Comparison of ENCODE assay signal across 12 cellular contexts in genomic region chr7:117435475-117436043, GRCh38. TPM values are rescaled to one million over a fixed set of nuclear protein-coding genes. Genes with fewer than 3 reads are reported as not detected.
DNase-seq lines count a peak whose midpoint lies in the region; ATAC-seq and TF ChIP-seq lines count a peak whose summit lies in the region.
"Had no signal": no experiment of that assay in that cellular context is flagged by ENCODE, and none has a peak within 500 bp of the region (broad histone marks: within the 10 kb centered on the region; RNA-seq: fewer than 3 reads in every experiment).

No MANE protein-coding gene starts in this region.

- no peak overlapping the region for H4K8ac ChIP-seq in mesenchymal stem cell (ENCODE audit: low read length)

- no peaks in the 10 kb centered on the region for H3K4me1 ChIP-seq in mucosa of descending colon (ENCODE audit: low read depth)
- no peaks in the 10 kb centered on the region for H3K4me1 ChIP-seq in mesenchymal stem cell (ENCODE audit: control insufficient read depth, insufficient read depth, low read depth, low read length)
- H3K4me1 ChIP-seq: upper lobe of right lung had no signal

- H2BK12ac ChIP-seq in mesenchymal stem cell (ENCODE audit: low read length in 2 of 2), result no peak overlapping the region

- intact Hi-C loops in mucosa of descending colon (cut with DNase I, micrococcal nuclease) (no loop called here), sciatic nerve (cut with DNase I) (no loop called here)

- POLR2A ChIA-PET in naive thymus-derived CD8-positive, alpha-beta T cell (lab: Charles Lee), result no interaction called here

- H3K18ac ChIP-seq in mesenchymal stem cell (ENCODE audit: low read depth in 1 of 2, low read length in 2 of 2), result no peak overlapping the region

- no peak overlapping the region for H3K4me3 Mint-ChIP-seq in naive thymus-derived CD8-positive, alpha-beta T cell

- no peaks in the 10 kb centered on the region for H3K4me1 Mint-ChIP-seq in naive thymus-derived CD8-positive, alpha-beta T cell

- no peak overlapping the region for H3K27ac Mint-ChIP-seq in naive thymus-derived CD8-positive, alpha-beta T cell

- no peak overlapping the region for H3K4ac ChIP-seq in mesenchymal stem cell (ENCODE audit: low read depth in 1 of 2, low read length in 2 of 2)

- no peak overlapping the region for H2AFZ ChIP-seq in mesenchymal stem cell (ENCODE audit: low read depth, low read length)

- TF ChIP-seq CTCF in mucosa of descending colon (IDR thresholded peaks at IDR 0.05), result no peak

- H3K4me3 ChIP-seq in mucosa of descending colon (no peak overlapping the region), mesenchymal stem cell (ENCODE audit: insufficient read depth in 1 of 2, low read depth in 1 of 2, low read length in 2 of 2) (no peak overlapping the region)
- H3K4me3 ChIP-seq: upper lobe of right lung had no signal

- H3K9ac ChIP-seq in mesenchymal stem cell (ENCODE audit: low read length), result no peak overlapping the region

- no peaks in the 10 kb centered on the region for H3K36me3 Mint-ChIP-seq in naive thymus-derived CD8-positive, alpha-beta T cell

- no peak for DNase-seq in mucosa of descending colon
- no peak for DNase-seq in naive thymus-derived CD8-positive, alpha-beta T cell
- no peak for DNase-seq in HUDEP-2 (lab: John Stamatoyannopoulos, UW; ENCODE audit: unreplicated experiment in 76 of 76)
- DNase-seq in sciatic nerve (ENCODE audit: low spot score), result no peak
- DNase-seq in mesenchymal stem cell, result no peak
- DNase-seq: NCI-H1436 treated with DMSO at 0.1 percent for 48 hours, T1000, upper lobe of right lung had no signal

- peak; percentile 98 for ATAC-seq in GM18909 (IDR thresholded peaks at IDR 0.05; ENCODE audit: poor library complexity, unreplicated experiment)
- peak; percentile 98 for ATAC-seq in GM21825 (IDR thresholded peaks at IDR 0.05; ENCODE audit: unreplicated experiment)
- peak; percentile 95 for ATAC-seq in HG03558 (IDR thresholded peaks at IDR 0.05; ENCODE audit: extremely low read depth, unreplicated experiment)
- ATAC-seq in mucosa of descending colon, result peak; percentile 97
- no peak for ATAC-seq in naive thymus-derived CD8-positive, alpha-beta T cell
- ATAC-seq in sciatic nerve, result no peak
- ATAC-seq: upper lobe of right lung had no signal

- H3K14ac ChIP-seq in mesenchymal stem cell (ENCODE audit: low read length in 2 of 2), result no peak overlapping the region

- no peak overlapping the region for H2BK15ac ChIP-seq in mesenchymal stem cell (ENCODE audit: low read depth, poor library complexity, severe bottlenecking)

- no peaks in the 10 kb centered on the region for H3K36me3 ChIP-seq in mucosa of descending colon (ENCODE audit: low read depth)
- H3K36me3 ChIP-seq in mesenchymal stem cell (ENCODE audit: control insufficient read depth in 1 of 2, insufficient read depth in 2 of 2, low read depth in 1 of 2, low read length in 2 of 2), result no peaks in the 10 kb centered on the region
- H3K36me3 ChIP-seq: upper lobe of right lung had no signal

- no peaks in the 10 kb centered on the region for H3K27me3 ChIP-seq in mesenchymal stem cell (ENCODE audit: control insufficient read depth in 1 of 2, insufficient read depth in 1 of 2, low read length in 2 of 2)
- H3K27me3 ChIP-seq: upper lobe of right lung had no signal

- H3K23ac ChIP-seq in mesenchymal stem cell (ENCODE audit: low read length in 2 of 2), result no peak overlapping the region

- H3K27ac ChIP-seq in mesenchymal stem cell (ENCODE audit: low read length, poor library complexity, severe bottlenecking), result no peak overlapping the region
- H3K27ac ChIP-seq: upper lobe of right lung had no signal

- peaks cover 0 to 3% (median 1%) of the 10 kb centered on the region in 9 donors for H3K9me3 Mint-ChIP-seq in naive thymus-derived CD8-positive, alpha-beta T cell

- no peak overlapping the region for H2BK5ac ChIP-seq in mesenchymal stem cell (ENCODE audit: low read depth, low read length, poor library complexity, severe bottlenecking)

- H2BK120ac ChIP-seq in mesenchymal stem cell (ENCODE audit: low read depth, low read length), result no peak overlapping the region

- no peaks in the 10 kb centered on the region for H3K79me1 ChIP-seq in mesenchymal stem cell (replicated peaks; ENCODE audit: low read length, poor library complexity, severe bottlenecking)

- no peak overlapping the region for H2AK5ac ChIP-seq in mesenchymal stem cell (ENCODE audit: low read length, severe bottlenecking)

- no CpG with 5 or more reads among the region's 2 CpGs for WGBS in mesenchymal stem cell

- no peak overlapping the region for H4K91ac ChIP-seq in mesenchymal stem cell (ENCODE audit: low read length)

- H3K27me3 Mint-ChIP-seq in naive thymus-derived CD8-positive, alpha-beta T cell, result peaks cover 0 to 6% (median 2%) of the 10 kb centered on the region in 5 donors

- H3K9me3 ChIP-seq in mucosa of descending colon (no peaks in the 10 kb centered on the region), mesenchymal stem cell (ENCODE audit: control insufficient read depth, low read length) (no peaks in the 10 kb centered on the region)
- H3K9me3 ChIP-seq: upper lobe of right lung had no signal

- no peak overlapping the region for H3K4me2 ChIP-seq in mesenchymal stem cell (ENCODE audit: low read length, poor library complexity, severe bottlenecking)

RNA-seq across cellular contexts. Expression of gene ASZ1, which starts 8.3 kb away (rescaled TPM):
- not detected for total RNA-seq in mucosa of descending colon
- not detected for total RNA-seq in naive thymus-derived CD8-positive, alpha-beta T cell
- polyA plus RNA-seq in naive thymus-derived CD8-positive, alpha-beta T cell, result not detected
- total RNA-seq in sciatic nerve, result not detected
- not detected for polyA plus RNA-seq in mesenchymal stem cell (2013, experiment 1 of 2)
- not detected for polyA plus RNA-seq in mesenchymal stem cell (2013, experiment 2 of 2)
- total RNA-seq: skeletal muscle tissue, upper lobe of right lung had no signal

RNA-seq across cellular contexts. Expression of gene CFTR, which starts 44.3 kb away (rescaled TPM):
- total RNA-seq in mucosa of descending colon (100 to 1,000 TPM in 1 of 3 donors, 10 to 100 TPM in 2; 85.9 to 176 (median 94.9) TPM), sciatic nerve (not detected)
- not detected for total RNA-seq in naive thymus-derived CD8-positive, alpha-beta T cell
- not detected for polyA plus RNA-seq in naive thymus-derived CD8-positive, alpha-beta T cell
- polyA plus RNA-seq in mesenchymal stem cell (2013, experiment 1 of 2), result 0.79 TPM
- polyA plus RNA-seq in mesenchymal stem cell (2013, experiment 2 of 2), result 0.90 TPM
- total RNA-seq: skeletal muscle tissue had no signal

Comparison
In these comparisons a context has a peak if more than half of its experiments do, and no peak if none do; other contexts are left out.
1. ATAC-seq: peak in GM18909 (single experiment), GM21825 (single experiment), HG03558 (single experiment) and mucosa of descending colon (single experiment); none in naive thymus-derived CD8-positive, alpha-beta T cell (0 of 2) and sciatic nerve (single experiment).
2. RNA of gene CFTR, which starts 44.3 kb away (total RNA-seq): 85.9 to 176 TPM in mucosa of descending colon; not detected in naive thymus-derived CD8-positive, alpha-beta T cell and not detected in sciatic nerve (single experiment); every median in the first group is over 10 times any median in the second.